ENCODE assay signal across 9 cellular contexts in the genomic region with DNA sequence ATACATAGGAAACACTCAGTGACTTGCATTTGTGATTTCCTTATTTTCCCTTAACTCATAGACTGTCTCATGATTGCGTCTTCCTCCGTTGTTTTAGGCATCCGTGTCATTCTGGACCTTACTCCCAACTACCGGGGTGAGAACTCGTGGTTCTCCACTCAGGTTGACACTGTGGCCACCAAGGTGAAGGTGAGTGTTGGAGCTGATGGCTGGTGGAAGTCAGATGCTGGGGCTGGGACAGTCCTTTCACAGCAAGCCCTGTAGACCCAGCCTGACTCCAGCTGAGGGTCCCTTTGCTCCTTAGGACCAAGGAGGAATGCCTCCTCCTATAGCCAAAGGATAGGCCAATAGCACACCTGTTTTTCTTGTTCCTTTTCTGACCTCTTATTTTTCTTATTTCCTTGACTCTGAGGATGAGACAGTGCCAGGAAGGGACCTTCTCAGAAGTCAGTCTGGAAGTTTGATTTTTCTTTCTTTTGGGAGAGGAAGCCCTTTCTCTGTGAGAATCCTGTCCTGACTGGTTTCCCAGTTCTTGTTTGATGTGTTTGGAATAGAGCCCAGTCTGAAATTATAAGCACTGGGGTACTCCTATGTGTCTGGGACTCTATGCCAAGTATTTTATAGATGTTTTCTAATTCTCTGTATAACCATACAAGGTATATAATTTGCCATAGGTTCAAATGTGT. TPM values are rescaled to one million over a fixed set of nuclear protein-coding genes. Genes with fewer than 3 reads are reported as not detected.
A peak's percentile ranks its signal among the peaks of the same experiment; 100 is the strongest.
DNase-seq lines count a peak whose midpoint lies in the region; ATAC-seq and TF ChIP-seq lines count a peak whose summit lies in the region.
"Had no signal": no experiment of that assay in that cellular context is flagged by ENCODE, and none has a peak within 500 bp of the region (broad histone marks: within the 10 kb centered on the region; RNA-seq: fewer than 3 reads in every experiment).

No MANE protein-coding gene starts in this region.

- peak overlapping the region; percentile 97; the same call in 1 of the 2 replicates for H3K9ac ChIP-seq in KMS-11

- no peak overlapping the region for H2AFZ ChIP-seq in KMS-11 (ENCODE audit: low read depth)

- H3K79me2 ChIP-seq in KMS-11 (ENCODE audit: insufficient read depth, low read depth): peaks cover 43% of the 10 kb centered on the region

- peaks cover 13% of the 10 kb centered on the region; the same call in 1 of the 2 replicates for H4K20me1 ChIP-seq in KMS-11 (ENCODE audit: insufficient read depth)

- H3K36me3 ChIP-seq in KMS-11 (ENCODE audit: insufficient read depth): peaks cover 36% of the 10 kb centered on the region; the same call in 1 of the 2 replicates

- POLR2A ChIA-PET in AG04450 (lab: Yijun Ruan, JAX): interaction anchor here (0.5 to 5.3 kb wide), 2 partner anchors 22 to 42 kb away, joined by 3 to 68 read pairs; partner anchors contain the start of gene WDR74

- CTCF ChIA-PET in AG04450 (lab: Charles Lee): interaction anchor here (0.5 to 0.9 kb wide), 2 partner anchors 23 to 122 kb away, joined by 3 to 6 read pairs; no protein-coding TSS in a partner anchor

- peak overlapping the region; percentile 60 to 100 (median 100) for H3K4me3 Mint-ChIP-seq in naive B cell

- H3K36me3 Mint-ChIP-seq in naive B cell: peaks cover 5 to 41% of the 10 kb centered on the region in 2 donors

- no peak for DNase-seq in AG04450 (ENCODE audit: low read depth, low spot score)
- DNase-seq in naive B cell: no peak
- no peak for DNase-seq in Ammon's horn (ENCODE audit: low spot score)
- no peak for DNase-seq in DMS153 treated with DMSO at 0.1 percent for 48 hours (lab: John Stamatoyannopoulos, UW; ENCODE audit: unreplicated experiment)
- DNase-seq in DMS53 (lab: John Stamatoyannopoulos, UW): no peak
- no peak for DNase-seq in NCI-H69 (lab: John Stamatoyannopoulos, UW)
- DNase-seq: NCI-H510A treated with DMSO at 0.1 percent for 48 hours had no signal

- H3K4me3 ChIP-seq in AG04450 (ENCODE audit: low read depth, low read length) (peak overlapping the region; percentile 100), KMS-11 (IDR thresholded peaks at IDR 0.05; ENCODE audit: insufficient read depth, low read depth, low read length) (no peak overlapping the region)

- no peak for ATAC-seq in naive B cell (ENCODE audit: low read depth in 2 of 2)

- H3K9me3 ChIP-seq in AG04450 (ENCODE audit: control insufficient read depth, insufficient read depth, low read length): peaks cover 6% of the 10 kb centered on the region; the same call in 1 of the 2 replicates

- H3K4me2 ChIP-seq in KMS-11: peak overlapping the region; percentile 67

- H3K4me1 ChIP-seq in KMS-11 (ENCODE audit: low read depth, poor library complexity, severe bottlenecking): peaks cover 37% of the 10 kb centered on the region

- no peak for TF ChIP-seq CTCF in AG04450 (IDR thresholded peaks at IDR 0.05; ENCODE audit: low read depth, low read length)
- TF ChIP-seq CTCF in KMS-11 (conservative IDR thresholded peaks at IDR 0.05; ENCODE audit: low read depth, low read length): no peak

- H3K27me3 Mint-ChIP-seq in naive B cell: no peaks in the 10 kb centered on the region

- H3K9me3 Mint-ChIP-seq in naive B cell: no peaks in the 10 kb centered on the region

- H3K27ac ChIP-seq in AG04450 (ENCODE audit: low read depth, low read length): peak overlapping the region; percentile 40
- H3K27ac ChIP-seq in KMS-11: peak overlapping the region; percentile 93; the same call in 1 of the 2 replicates
- peak overlapping the region; percentile 99 for H3K27ac ChIP-seq in cingulate gyrus (ENCODE audit: low read depth, low read length)

- H3K4me1 Mint-ChIP-seq in naive B cell: peaks cover 37 to 43% (median 38%) of the 10 kb centered on the region in 3 donors

- H3K27me3 ChIP-seq in AG04450 (ENCODE audit: control insufficient read depth, insufficient read depth, low read length) (no peaks in the 10 kb centered on the region), KMS-11 (ENCODE audit: insufficient read depth, low read depth) (no peaks in the 10 kb centered on the region)

- H3K27ac Mint-ChIP-seq in naive B cell: peak overlapping the region; percentile 65 to 98 (median 88)

RNA-seq across cellular contexts. Expression of gene SLC3A2, which starts 2.3 kb away (rescaled TPM):
- 263 and 284 TPM in 2 replicates for polyA plus RNA-seq in AG04450 (2011; rRNA removed)
- polyA minus RNA-seq in AG04450 (2011; rRNA and poly(A)+ RNA removed): 177 and 196 TPM in 2 replicates
- polyA plus RNA-seq in naive B cell (ENCODE audit: low read depth in 6 of 6): 100 to 1,000 TPM in 2 of 6 donors, 10 to 100 TPM in 4; 63.1 to 135 (median 81.1) TPM

RNA-seq across cellular contexts. Expression of gene CHRM1, which starts 38.2 kb away (rescaled TPM):
- polyA plus RNA-seq in AG04450 (2011; rRNA removed): not detected in 2 replicates
- not detected in 2 replicates for polyA minus RNA-seq in AG04450 (2011; rRNA and poly(A)+ RNA removed)
- polyA plus RNA-seq in naive B cell (ENCODE audit: low read depth in 6 of 6): not detected

RNA-seq across cellular contexts. Expression of gene WDR74, which starts 43.6 kb away (rescaled TPM):
- polyA plus RNA-seq in AG04450 (2011; rRNA removed) (18.0 and 21.6 TPM in 2 replicates), naive B cell (ENCODE audit: low read depth in 6 of 6) (10 to 100 TPM; 42.0 to 77.0 (median 54.6) TPM)
- polyA minus RNA-seq in AG04450 (2011; rRNA and poly(A)+ RNA removed): 112 and 141 TPM in 2 replicates

RNA-seq across cellular contexts. Expression of gene TEX54, which starts 50.3 kb away (rescaled TPM):
- polyA plus RNA-seq in AG04450 (2011; rRNA removed) (not detected in 2 replicates), naive B cell (ENCODE audit: low read depth in 6 of 6) (1 to 10 TPM in 5 of 6 donors, not detected in 1; 2.3 to 7.0 (median 3.7) TPM)
- polyA minus RNA-seq in AG04450 (2011; rRNA and poly(A)+ RNA removed): not detected in 2 replicates

RNA-seq across cellular contexts. Expression of gene STX5, which starts 51.1 kb away (rescaled TPM):
- polyA plus RNA-seq in AG04450 (2011; rRNA removed) (51.7 and 52.1 TPM in 2 replicates), naive B cell (ENCODE audit: low read depth in 6 of 6) (10 to 100 TPM; 46.4 to 64.2 (median 51.5) TPM)
- 62.7 and 72.0 TPM in 2 replicates for polyA minus RNA-seq in AG04450 (2011; rRNA and poly(A)+ RNA removed)

Comparison
In these comparisons a context has a peak if more than half of its experiments do, and no peak if none do; other contexts are left out.
1. H3K27ac ChIP-seq: peak in every context shown above with its lines; median percentile 99 in cingulate gyrus; 93 in KMS-11; 40 in AG04450.